In genomic region chr1:184285401-184286087, GRCh38 we compare ENCODE assay signal across 23 cellular contexts.
"Had no signal": no experiment of that assay in that cellular context is flagged by ENCODE, and none has a peak within 500 bp of the region (broad histone marks: within the 10 kb centered on the region; RNA-seq: fewer than 3 reads in every experiment).

No MANE protein-coding gene starts in this region.

- H3K27ac ChIP-seq: coronary artery, neutrophil, pancreas, thyroid gland had no signal

- H3K9me3 ChIP-seq: esophagus squamous epithelium, pancreas, stomach, thyroid gland had no signal

- DNase-seq: dermis blood vessel endothelial cell; effector memory CD4-positive, alpha-beta T cell; erythroblast; esophagus squamous epithelium; head of caudate nucleus; kidney; mesenchymal stem cell; mucosa of descending colon; naive B cell; pancreas; right cardiac atrium; small intestine; stimulated activated CD4-positive, alpha-beta T cell treated with anti-CD3 and anti-CD28 coated beads, Interleukin-15, amount 100 ng/mL, for 24 hours; stimulated activated CD4-positive, alpha-beta T cell treated with anti-CD3 and anti-CD28 coated beads, Interleukin-4, amount 100 ng/mL, for 1 hour; stimulated activated CD8-positive, alpha-beta memory T cell treated with anti-CD3 and anti-CD28 coated beads, Interleukin-4, amount 100 ng/mL, for 48 hours; stimulated activated naive CD4-positive, alpha-beta T cell treated with Interleukin-2 at 50 U/mL for 16 hours; stomach; thyroid gland had no signal

- H3K27me3 ChIP-seq: neutrophil, pancreas, stomach, thyroid gland had no signal

- ATAC-seq: left lobe of liver; mucosa of descending colon; natural killer cell treated with Interleukin-12 subunit alpha and Interleukin-12 subunit beta and Interleukin-15 and Interleukin-18, amount 100 ng/mL, for 72 hours; pancreas; right cardiac atrium had no signal

- H3K36me3 ChIP-seq: esophagus squamous epithelium, neutrophil, pancreas, stomach, thyroid gland had no signal

- H3K4me1 ChIP-seq: pancreas had no signal

- H3K4me3 ChIP-seq: coronary artery, esophagus squamous epithelium, lung, mucosa of descending colon, pancreas, stomach, thyroid gland had no signal
